1 cellular context compared by ENCODE assay signal in genomic region chr6:33632603-33633039, GRCh38.
A peak's percentile ranks its signal among the peaks of the same experiment; 100 is the strongest.
TF ChIP-seq lines count a peak whose summit lies in the region.

No MANE protein-coding gene starts in this region.

TF ChIP-seq in H1, 55 proteins besides CTCF, POLR2A, EP300 and RAD21 (continued from another document):
- no peak for TF ChIP-seq ATF2 (IDR thresholded peaks at IDR 0.05; ENCODE audit: low read length)
- TF ChIP-seq GABPA (IDR thresholded peaks at IDR 0.05; ENCODE audit: borderline replicate concordance, insufficient read depth, low read length) = peak; percentile 65; the same call in 1 of the 2 replicates
- TF ChIP-seq MAFK (IDR thresholded peaks at IDR 0.05; ENCODE audit: low read depth, low read length) = no peak
- TF ChIP-seq MAX (IDR thresholded peaks at IDR 0.05) = 0 out of 2 replicates have a peak, but pooled peaks have one; percentile 52
- TF ChIP-seq TCF12 (IDR thresholded peaks at IDR 0.05; ENCODE audit: low read depth, low read length) = no peak
- peak; percentile 24; the same call in 1 of the 2 replicates for TF ChIP-seq TBP (IDR thresholded peaks at IDR 0.05; ENCODE audit: low read depth, low read length)
- no peak for TF ChIP-seq CHD7 (IDR thresholded peaks at IDR 0.05; ENCODE audit: insufficient replicate concordance, low read length)
- no peak for TF ChIP-seq RBBP5 (IDR thresholded peaks at IDR 0.05; ENCODE audit: borderline replicate concordance, low read depth, low read length)
- peak; percentile 92 for TF ChIP-seq TEAD4 (IDR thresholded peaks at IDR 0.05; ENCODE audit: low read depth, low read length)
- no peak for TF ChIP-seq ATF3 (IDR thresholded peaks at IDR 0.05; ENCODE audit: insufficient read depth, low read depth, low read length)
- no peak for TF ChIP-seq RFX5 (IDR thresholded peaks at IDR 0.05; ENCODE audit: borderline replicate concordance, low read depth, low read length)
- TF ChIP-seq HDAC6 (IDR thresholded peaks at IDR 0.05; ENCODE audit: low read depth, low read length) = no peak
- TF ChIP-seq CHD2 (IDR thresholded peaks at IDR 0.05; ENCODE audit: low read length) = no peak
TF ChIP-seq in H1: peak in this region for 6.
